ENCODE assay signal across 8 cellular contexts in the genomic region with DNA sequence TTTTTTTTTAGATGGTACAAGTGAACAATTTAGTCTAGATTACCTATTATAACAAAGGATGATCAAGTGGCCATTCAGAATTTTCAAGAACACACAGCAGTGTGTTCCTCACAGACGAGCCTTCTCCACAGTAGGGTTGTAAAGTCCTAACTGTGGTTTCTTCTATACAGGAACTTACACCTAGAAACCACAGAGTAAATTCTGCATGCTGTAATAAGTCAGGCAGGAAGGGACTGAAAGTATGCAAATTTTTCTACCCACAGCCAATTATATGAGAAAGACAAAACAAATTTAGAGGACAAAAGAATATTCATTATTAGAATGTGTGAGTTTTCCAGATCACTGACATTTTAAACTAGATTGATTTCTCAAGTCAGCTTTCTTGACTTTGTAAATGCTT.
DNase-seq lines count a peak whose midpoint lies in the region; ATAC-seq and TF ChIP-seq lines count a peak whose summit lies in the region.

No MANE protein-coding gene starts in this region.

- peak overlapping the region; percentile 52 to 63 for H3K4me3 Mint-ChIP-seq in effector memory CD8-positive, alpha-beta T cell

- peaks cover 45 to 48% of the 10 kb centered on the region in 2 donors for H3K4me1 Mint-ChIP-seq in effector memory CD8-positive, alpha-beta T cell (ENCODE audit: low read depth in 2 of 2)

- H3K27ac Mint-ChIP-seq in effector memory CD8-positive, alpha-beta T cell: peak overlapping the region; percentile 36 to 73

- no peaks in the 10 kb centered on the region for H3K9me3 Mint-ChIP-seq in effector memory CD8-positive, alpha-beta T cell

- H3K4me3 ChIP-seq in Jurkat, Clone E6-1 (ENCODE audit: low read length): no peak overlapping the region

- peaks cover 24% of the 10 kb centered on the region for H3K36me3 Mint-ChIP-seq in effector memory CD8-positive, alpha-beta T cell (ENCODE audit: insufficient read depth)

- ATAC-seq in GM21717 (IDR thresholded peaks at IDR 0.05; ENCODE audit: unreplicated experiment): peak; percentile 100
- peak; percentile 99 for ATAC-seq in effector memory CD8-positive, alpha-beta T cell (replicated peaks)

- DNase-seq in GM13977 (ENCODE audit: low spot score) (peak; percentile 50), NCI-H2081 treated with DMSO at 0.1 percent for 48 hours (lab: John Stamatoyannopoulos, UW) (no peak), dedifferentiated amniotic fluid mesenchymal stem cell (ENCODE audit: extremely low spot score) (no peak), HuH-7.5 (ENCODE audit: low spot score) (no peak)
- peak; percentile 73 for DNase-seq in Jurkat, Clone E6-1 (ENCODE audit: low read depth, low spot score)
- peak in 2 of 3 experiments; percentile 10 to 15 for DNase-seq in effector memory CD8-positive, alpha-beta T cell
- no peak for DNase-seq in stimulated activated CD4-positive, alpha-beta T cell treated with anti-CD3 and anti-CD28 coated beads, Interleukin-12 subunit alpha, Interleukin-12 subunit beta, amount 100 ng/mL, for 4 hours

- no peak for TF ChIP-seq CTCF in GM13977 (IDR thresholded peaks at IDR 0.05; ENCODE audit: extremely low read depth, insufficient read depth, missing control alignments)

- in situ Hi-C loops in GM13977 (cut with MboI; ENCODE audit: low pct_unique_long_range_greater_than_20kb, low sequenced_read_pairs, unreplicated experiment): no loop called here

- H3K27me3 Mint-ChIP-seq in effector memory CD8-positive, alpha-beta T cell: no peaks in the 10 kb centered on the region

Comparison
In these comparisons a context has a peak if more than half of its experiments do, and no peak if none do; other contexts are left out.
1. DNase-seq: peak in GM13977 (single experiment), Jurkat, Clone E6-1 (single experiment) and effector memory CD8-positive, alpha-beta T cell (2 of 3); none in stimulated activated CD4-positive, alpha-beta T cell treated with anti-CD3 and anti-CD28 coated beads, Interleukin-12 subunit alpha, Interleukin-12 subunit beta, amount 100 ng/mL, for 4 hours (single experiment), NCI-H2081 treated with DMSO at 0.1 percent for 48 hours (single experiment), dedifferentiated amniotic fluid mesenchymal stem cell (single experiment) and HuH-7.5 (single experiment).